8 cellular contexts compared by ENCODE assay signal in genomic region chr5:36876389-36876964, GRCh38. TPM values are rescaled to one million over a fixed set of nuclear protein-coding genes. Genes with fewer than 3 reads are reported as not detected.
DNase-seq lines count a peak whose midpoint lies in the region; ATAC-seq and TF ChIP-seq lines count a peak whose summit lies in the region.

TSS of gene NIPBL (plus strand) at chr5:36876769. CDS start at chr5:36953697, 76,928 bp downstream.

- 0% methylated on average over 52 of the region's 60 CpGs; no CpG with 5 or more reads in 1 of the 2 experiments for WGBS in endodermal cell (ENCODE audit: insufficient coverage in 1 of 2, insufficient read length in 1 of 2), 2 experiments
- 0% methylated on average over 23 of the region's 60 CpGs for WGBS in mesodermal cell (ENCODE audit: insufficient coverage in 2 of 2), 2 experiments

- DNase-seq in COR-L47 (lab: John Stamatoyannopoulos, UW) (peak; percentile 89), HUDEP-2 (lab: John Stamatoyannopoulos, UW; ENCODE audit: unreplicated experiment in 76 of 76) (peak in 75 of 76 experiments; percentile 29 to 91 (median 82)), NOMO-1 treated with dmso at 0.1 percent for 144 hours (lab: John Stamatoyannopoulos, UW; ENCODE audit: unreplicated experiment) (peak; percentile 99), endodermal cell (peak; percentile 94)
- peak; percentile 94 for DNase-seq in activated CD8-positive, alpha-beta memory T cell treated with anti-CD3 and anti-CD28 coated beads, Interleukin-2, amount 10 ng/mL, durations not matched to agents 7 days and 5 days
- peak; percentile 72 to 79 for DNase-seq in stimulated activated CD8-positive, alpha-beta memory T cell treated with anti-CD3 and anti-CD28 coated beads, Interleukin-15, amount 100 ng/mL, for 4 hours (ENCODE audit: low read depth in 2 of 2)

- peak within 1 kb of the TSS; percentile 95 for H3K4me3 ChIP-seq in endodermal cell (ENCODE audit: low read length)
- H3K4me3 ChIP-seq in mesodermal cell (ENCODE audit: extremely low read depth, insufficient read depth, low read length, poor library complexity, severe bottlenecking): peak within 1 kb of the TSS; percentile 94

- H3K9me3 Mint-ChIP-seq in activated CD8-positive, alpha-beta memory T cell treated with anti-CD3 and anti-CD28 coated beads, Interleukin-2, amount 10 ng/mL, durations not matched to agents 7 days and 5 days (ENCODE audit: low read depth): no peaks in the 10 kb centered on the region
- no peaks in the 10 kb centered on the region for H3K9me3 Mint-ChIP-seq in endodermal cell

- CTCF ChIA-PET in activated CD8-positive, alpha-beta memory T cell treated with anti-CD3 and anti-CD28 coated beads, Interleukin-2, amount 10 ng/mL, durations not matched to agents 7 days and 5 days (lab: Charles Lee): interaction anchor here (0.9 to 2.0 kb wide), 9 partner anchors 9 to 186 kb away, joined by 3 to 6 read pairs (median 5); no protein-coding TSS in a partner anchor

- H3K36me3 Mint-ChIP-seq in activated CD8-positive, alpha-beta memory T cell treated with anti-CD3 and anti-CD28 coated beads, Interleukin-2, amount 10 ng/mL, durations not matched to agents 7 days and 5 days: peaks cover 9% of the 10 kb centered on the region
- H3K36me3 Mint-ChIP-seq in endodermal cell (ENCODE audit: low read depth): peaks cover 6% of the 10 kb centered on the region

- H3K4me3 Mint-ChIP-seq in activated CD8-positive, alpha-beta memory T cell treated with anti-CD3 and anti-CD28 coated beads, Interleukin-2, amount 10 ng/mL, durations not matched to agents 7 days and 5 days: peak within 1 kb of the TSS; percentile 85
- peak within 1 kb of the TSS; percentile 82 for H3K4me3 Mint-ChIP-seq in endodermal cell

- H3K27ac Mint-ChIP-seq in activated CD8-positive, alpha-beta memory T cell treated with anti-CD3 and anti-CD28 coated beads, Interleukin-2, amount 10 ng/mL, durations not matched to agents 7 days and 5 days: peak within 1 kb of the TSS; percentile 91
- peak within 1 kb of the TSS; percentile 96 for H3K27ac Mint-ChIP-seq in endodermal cell

- H3K4me1 ChIP-seq in endodermal cell (ENCODE audit: control insufficient read depth, insufficient read depth, low read length): peaks cover 6% of the 10 kb centered on the region
- peaks cover 4% of the 10 kb centered on the region for H3K4me1 ChIP-seq in mesodermal cell (ENCODE audit: control insufficient read depth, insufficient read depth, low read length, poor library complexity, severe bottlenecking)

- H3K4me1 Mint-ChIP-seq in activated CD8-positive, alpha-beta memory T cell treated with anti-CD3 and anti-CD28 coated beads, Interleukin-2, amount 10 ng/mL, durations not matched to agents 7 days and 5 days: peaks cover 36% of the 10 kb centered on the region
- H3K4me1 Mint-ChIP-seq in endodermal cell: peaks cover 28% of the 10 kb centered on the region

- H3K36me3 ChIP-seq in endodermal cell (ENCODE audit: control insufficient read depth, insufficient read depth, low read length) (peaks cover 4% of the 10 kb centered on the region), mesodermal cell (ENCODE audit: control insufficient read depth, insufficient read depth, low read length) (no peaks in the 10 kb centered on the region)

- peak; percentile 53 for ATAC-seq in GM21390 (IDR thresholded peaks at IDR 0.05; ENCODE audit: unreplicated experiment)
- ATAC-seq in activated CD8-positive, alpha-beta memory T cell treated with anti-CD3 and anti-CD28 coated beads, Interleukin-2, amount 10 ng/mL, durations not matched to agents 7 days and 5 days: peak; percentile 65

- no peak for TF ChIP-seq CTCF in endodermal cell (conservative IDR thresholded peaks at IDR 0.05)

- no peaks in the 10 kb centered on the region for H3K27me3 Mint-ChIP-seq in activated CD8-positive, alpha-beta memory T cell treated with anti-CD3 and anti-CD28 coated beads, Interleukin-2, amount 10 ng/mL, durations not matched to agents 7 days and 5 days
- H3K27me3 Mint-ChIP-seq in endodermal cell (ENCODE audit: insufficient read depth): no peaks in the 10 kb centered on the region

- no peaks in the 10 kb centered on the region for H3K9me3 ChIP-seq in endodermal cell (ENCODE audit: control insufficient read depth, low read length)
- H3K9me3 ChIP-seq in mesodermal cell (ENCODE audit: control insufficient read depth, low read length): no peaks in the 10 kb centered on the region

- H3K9ac ChIP-seq in endodermal cell (ENCODE audit: extremely low read depth, low read length, poor library complexity, severe bottlenecking): peak within 1 kb of the TSS; percentile 91

- H3K27me3 ChIP-seq in endodermal cell (ENCODE audit: control insufficient read depth, insufficient read depth, low read length, poor library complexity, severe bottlenecking): no peaks in the 10 kb centered on the region

- H3K27ac ChIP-seq in endodermal cell (ENCODE audit: low read depth, low read length): peak within 1 kb of the TSS; percentile 85
- peak within 1 kb of the TSS; percentile 90 for H3K27ac ChIP-seq in mesodermal cell (ENCODE audit: low read depth, low read length, severe bottlenecking)

RNA-seq across cellular contexts. Expression of gene NIPBL, which starts in this region (rescaled TPM):
- total RNA-seq in activated CD8-positive, alpha-beta memory T cell treated with anti-CD3 and anti-CD28 coated beads, Interleukin-2, amount 10 ng/mL, durations not matched to agents 7 days and 5 days: 10 to 100 TPM; 56.8 to 57.1 TPM
- 10 to 100 TPM; 63.3 to 65.8 TPM for total RNA-seq in endodermal cell
- polyA plus RNA-seq in endodermal cell (2013, experiment 1 of 2): 51.1 TPM
- polyA plus RNA-seq in endodermal cell (2013, experiment 2 of 2): 46.3 TPM
- polyA plus RNA-seq in mesodermal cell (2013, experiment 1 of 2): 49.0 TPM
- 39.9 TPM for polyA plus RNA-seq in mesodermal cell (2013, experiment 2 of 2)

Comparison
In these comparisons a context has a peak if more than half of its experiments do, and no peak if none do; other contexts are left out.
1. Peak in every context shown above with its lines: DNase-seq, ATAC-seq, H3K4me3 ChIP-seq and H3K27ac ChIP-seq.